ENCODE assay signal across 11 cellular contexts in genomic region chr20:1323830-1324597, GRCh38. TPM values are rescaled to one million over a fixed set of nuclear protein-coding genes. Genes with fewer than 3 reads are reported as not detected.
DNase-seq lines count a peak whose midpoint lies in the region; FAIRE-seq and TF ChIP-seq lines count a peak whose summit lies in the region.
"Had no signal": no experiment of that assay in that cellular context is flagged by ENCODE, and none has a peak within 500 bp of the region (broad histone marks: within the 10 kb centered on the region; RNA-seq: fewer than 3 reads in every experiment).

No MANE protein-coding gene starts in this region.

- H2BK5ac ChIP-seq in H1 (ENCODE audit: low read depth, low read length), result no peak overlapping the region

- peak overlapping the region; percentile 80; the same call in 1 of the 2 replicates for H3K4me2 ChIP-seq in KMS-11
- H3K4me2 ChIP-seq in H1 (ENCODE audit: insufficient read depth in 1 of 2, low read depth in 2 of 2, low read length in 2 of 2), result peak overlapping the region in 1 of 2 experiments; percentile 77; a peak in 1 of 4 replicates

- no peaks in the 10 kb centered on the region for H3K4me1 Mint-ChIP-seq in neural crest cell

- no peak overlapping the region for H3K27ac Mint-ChIP-seq in neural crest cell (ENCODE audit: unreplicated experiment)
- H3K27ac Mint-ChIP-seq: WTC11 had no signal

- no peak overlapping the region for H3K14ac ChIP-seq in H1 (ENCODE audit: insufficient read length)

- TF ChIP-seq POLR2A in H1 (IDR thresholded peaks at IDR 0.05; ENCODE audit: control extremely low read depth in 1 of 2, low read depth in 2 of 2, low read length in 2 of 2), result no peak

- no peaks in the 10 kb centered on the region for H3K9me3 Mint-ChIP-seq in neural crest cell
- H3K9me3 Mint-ChIP-seq: WTC11 had no signal

- H3K9me3 ChIP-seq in AG04450 (ENCODE audit: control insufficient read depth, insufficient read depth, low read length) (peaks cover 12% of the 10 kb centered on the region), H1 (ENCODE audit: insufficient read depth in 2 of 2, low read depth in 1 of 2, low read length in 1 of 2) (no peaks in the 10 kb centered on the region)
- H3K9me3 ChIP-seq: Caco-2 had no signal

- H3K27me3 Mint-ChIP-seq in neural crest cell (ENCODE audit: low read depth), result no peaks in the 10 kb centered on the region

- H3K23ac ChIP-seq in H1 (ENCODE audit: insufficient read length), result no peak overlapping the region

- no peak for TF ChIP-seq RAD21 in H1 (IDR thresholded peaks at IDR 0.05 in 1 of 2, conservative IDR thresholded peaks at IDR 0.05 in 1 of 2; ENCODE audit: low read depth in 2 of 2, low read length in 2 of 2)

- no peak overlapping the region for H4K91ac ChIP-seq in H1 (replicated peaks; ENCODE audit: insufficient read length, low read length)

- no peak overlapping the region for H2BK120ac ChIP-seq in H1 (replicated peaks; ENCODE audit: low read depth, low read length)

- DNase-seq in AG04450 (ENCODE audit: low read depth, low spot score), result no peak
- peak in 1 of 2 experiments; percentile 33 for DNase-seq in H1 (ENCODE audit: low read depth in 1 of 2, low spot score in 2 of 2)
- no peak for DNase-seq in neural crest cell (ENCODE audit: low read depth, low spot score)
- DNase-seq in HTR-8/SVneo (ENCODE audit: insufficient read length, low spot score), result no peak
- DNase-seq in NCI-H128 (lab: John Stamatoyannopoulos, UW; ENCODE audit: unreplicated experiment), result no peak
- DNase-seq in activated CD4-positive, alpha-beta T cell treated with anti-CD3 and anti-CD28 coated beads for 4 hours, result no peak
- DNase-seq in GM10248 (ENCODE audit: extremely low spot score), result no peak
- DNase-seq: NK-92 treated with Interleukin-12 subunit alpha and Interleukin-12 subunit beta, amount 100 ng/mL, for 24 hours had no signal

- H3K4me3 ChIP-seq in AG04450 (ENCODE audit: low read depth, low read length), result no peak overlapping the region; the same call in 1 of the 2 replicates
- no peak overlapping the region for H3K4me3 ChIP-seq in KMS-11 (IDR thresholded peaks at IDR 0.05; ENCODE audit: insufficient read depth, low read depth, low read length)
- no peak overlapping the region for H3K4me3 ChIP-seq in H1 (ENCODE audit: extremely low read depth in 1 of 4, insufficient read depth in 2 of 4, low read depth in 3 of 4, low read length in 4 of 4)

- peaks cover 10% of the 10 kb centered on the region for H3K23me2 ChIP-seq in H1 (ENCODE audit: low read depth, low read length)

- H3K4me1 ChIP-seq in KMS-11 (ENCODE audit: low read depth, poor library complexity, severe bottlenecking), result peaks cover 19% of the 10 kb centered on the region
- H3K4me1 ChIP-seq in H1 (replicated peaks in 1 of 4; ENCODE audit: control insufficient read depth in 3 of 4, insufficient read depth in 4 of 4, low read length in 3 of 4), result peaks cover 2 to 13% (median 5%) of the 10 kb centered on the region in 4 experiments; a peak in 6 of 7 replicates

- 83% methylated on average over 12 of the region's 12 CpGs; no CpG with 5 or more reads in 1 of the 2 experiments for WGBS in H1 (ENCODE audit: extremely low coverage in 1 of 2, insufficient coverage in 1 of 2, insufficient read length in 1 of 2, insufficient replicate concordance in 2 of 2, low coverage in 1 of 2, low lambda C conversion rate in 2 of 2, missing lambda C conversion rate in 1 of 2), 2 experiments

- 0 out of 2 replicates have a peak overlapping the region, but pooled peaks have one; percentile 6 for H4K8ac ChIP-seq in H1 (ENCODE audit: extremely low read depth, insufficient read depth, low read length)

- H2BK20ac ChIP-seq in H1 (ENCODE audit: low read length), result no peak overlapping the region

- H3K27me3 ChIP-seq in AG04450 (ENCODE audit: control insufficient read depth, insufficient read depth, low read length) (no peaks in the 10 kb centered on the region), KMS-11 (ENCODE audit: insufficient read depth, low read depth) (no peaks in the 10 kb centered on the region), H1 (replicated peaks in 1 of 4; ENCODE audit: control insufficient read depth in 3 of 4, extremely low read depth in 1 of 4, insufficient read depth in 3 of 4, low read length in 3 of 4) (no peaks in the 10 kb centered on the region)

- peaks cover 27% of the 10 kb centered on the region for H3K79me2 ChIP-seq in KMS-11 (ENCODE audit: insufficient read depth, low read depth)
- peaks cover 18 to 37% of the 10 kb centered on the region in 2 experiments for H3K79me2 ChIP-seq in H1 (ENCODE audit: control insufficient read depth in 1 of 2, insufficient read depth in 2 of 2, low read length in 2 of 2)

- no peak overlapping the region for H3K18ac ChIP-seq in H1 (ENCODE audit: extremely low read depth, low read length)

- no peak for TF ChIP-seq EP300 in H1 (IDR thresholded peaks at IDR 0.05; ENCODE audit: borderline replicate concordance in 1 of 2, low read depth in 2 of 2, low read length in 2 of 2)

- H2AK5ac ChIP-seq in H1 (ENCODE audit: low read depth, low read length), result no peak overlapping the region; the same call in 1 of the 2 replicates

- H2BK15ac ChIP-seq in H1 (ENCODE audit: low read length), result no peak overlapping the region

- no peaks in the 10 kb centered on the region for H4K20me1 ChIP-seq in KMS-11 (ENCODE audit: insufficient read depth)
- H4K20me1 ChIP-seq in H1 (replicated peaks in 1 of 2; ENCODE audit: control insufficient read depth in 1 of 2, insufficient read depth in 2 of 2, low read length in 2 of 2), result peaks cover 4 to 21% of the 10 kb centered on the region in 2 experiments

- H3K36me3 Mint-ChIP-seq in neural crest cell (ENCODE audit: low read depth), result no peaks in the 10 kb centered on the region
- H3K36me3 Mint-ChIP-seq: WTC11 had no signal

- H2AFZ ChIP-seq in KMS-11 (ENCODE audit: low read depth) (no peak overlapping the region), H1 (ENCODE audit: low read length) (no peak overlapping the region)

- H3K79me1 ChIP-seq in H1 (ENCODE audit: low read depth, low read length), result peaks cover 20% of the 10 kb centered on the region

- FAIRE-seq in H1 (lab: Jason Lieb, UNC) (no peak), HTR-8/SVneo (lab: Jason Lieb, UNC) (no peak)

- H3K36me3 ChIP-seq in KMS-11 (ENCODE audit: insufficient read depth), result no peaks in the 10 kb centered on the region
- H3K36me3 ChIP-seq in H1 (ENCODE audit: control insufficient read depth in 2 of 4, insufficient read depth in 4 of 4, low read length in 3 of 4), result 0 out of 8 replicates have a peak, but pooled peaks cover 0 to 3% (median 0%) of the 10 kb centered on the region in 4 experiments

- POLR2A ChIA-PET in AG04450 (lab: Yijun Ruan, JAX), result no interaction called here
- POLR2A ChIA-PET in H1 (lab: Charles Lee; ENCODE audit: partially characterized antibody), result interaction anchor here (0.6 to 6.5 kb wide), 6 partner anchors 20 to 67 kb away, joined by 3 to 34 read pairs (median 5); no protein-coding TSS in a partner anchor
- POLR2A ChIA-PET in GM10248 (lab: Yijun Ruan, JAX), result no interaction called here

- no peak overlapping the region; the same call in 1 of the 2 replicates for H2BK12ac ChIP-seq in H1 (ENCODE audit: low read depth, low read length)

- no peak overlapping the region for H3K4ac ChIP-seq in H1 (replicated peaks; ENCODE audit: insufficient read length, low read depth, low read length)

- CTCF ChIA-PET in AG04450 (lab: Charles Lee), result interaction anchor here (1.0 kb wide), 1 partner anchor 73 kb away, joined by 3 read pairs; no protein-coding TSS in a partner anchor
- CTCF ChIA-PET in H1 (lab: Charles Lee; ENCODE audit: partially characterized antibody), result interaction anchor here (0.7 to 3.6 kb wide), 5 partner anchors 12 to 143 kb away, joined by 3 to 28 read pairs (median 3); no protein-coding TSS in a partner anchor
- CTCF ChIA-PET in GM10248 (lab: Yijun Ruan, JAX), result interaction anchor here (0.8 to 2.2 kb wide), 5 partner anchors 11 to 143 kb away, joined by 3 to 10 read pairs (median 4); partner anchors contain the start of gene NSFL1C

- H4K5ac ChIP-seq in H1 (ENCODE audit: insufficient read length, low read depth, low read length), result no peak overlapping the region

- H3K27ac ChIP-seq in AG04450 (ENCODE audit: low read depth, low read length), result peak overlapping the region; percentile 100
- no peak overlapping the region for H3K27ac ChIP-seq in KMS-11
- no peak overlapping the region for H3K27ac ChIP-seq in H1 (ENCODE audit: low read depth, low read length)

- TF ChIP-seq CTCF in AG04450 (IDR thresholded peaks at IDR 0.05; ENCODE audit: low read depth, low read length), result no peak
- TF ChIP-seq CTCF in KMS-11 (conservative IDR thresholded peaks at IDR 0.05; ENCODE audit: low read depth, low read length), result no peak
- no peak for TF ChIP-seq CTCF in H1 (IDR thresholded peaks at IDR 0.05; ENCODE audit: control extremely low read depth in 1 of 3, insufficient read depth in 1 of 3, low read depth in 1 of 3, low read length in 3 of 3)
- no peak for TF ChIP-seq CTCF in neural crest cell (conservative IDR thresholded peaks at IDR 0.05)
- no peak for TF ChIP-seq CTCF in GM10248 (IDR thresholded peaks at IDR 0.05; ENCODE audit: control extremely low read depth, extremely low read depth, low read depth, missing control alignments)

- no peak overlapping the region for H3K9ac ChIP-seq in KMS-11
- no peak overlapping the region for H3K9ac ChIP-seq in H1 (replicated peaks in 1 of 4; ENCODE audit: extremely low read depth in 1 of 4, low read depth in 3 of 4, low read length in 3 of 4)

- no peak overlapping the region for H3K56ac ChIP-seq in H1 (replicated peaks; ENCODE audit: insufficient read length, low read depth, low read length)

- peak overlapping the region; percentile 69 for H3K4me3 Mint-ChIP-seq in neural crest cell
- H3K4me3 Mint-ChIP-seq: WTC11 had no signal

RNA-seq across cellular contexts. Expression of gene SDCBP2, which starts 4.9 kb away (rescaled TPM):
- polyA plus RNA-seq in AG04450 (2011; rRNA removed) (2.0 and 2.1 TPM in 2 replicates), H1 (2011; rRNA removed) (5.9 and 6.7 TPM in 2 replicates)
- polyA minus RNA-seq in AG04450 (2011; rRNA and poly(A)+ RNA removed), result 0.48 and 0.55 TPM in 2 replicates
- total RNA-seq in H1 (2021; fragmentation: NEBNext Ultra II Directional; extraction: Animal tissue kit (Norgen Biotek cat#: 25700)), result 3.6 and 4.2 TPM in 2 replicates
- polyA plus RNA-seq in H1 (2011; cell fraction: cytosol; rRNA removed), result 7.0 TPM
- 5.8 TPM for polyA plus RNA-seq in H1 (2011; cell fraction: nucleus; rRNA removed)
- polyA plus RNA-seq in H1 (2012, experiment 1 of 2), result 3.0 to 6.0 TPM (median 5.0 TPM) in 4 replicates
- 3.0 TPM for polyA plus RNA-seq in H1 (2012, experiment 2 of 2)
- 3.0 TPM for polyA plus RNA-seq in H1 (2013, experiment 1 of 2)
- polyA plus RNA-seq in H1 (2013, experiment 2 of 2), result 2.9 TPM
- 1.4 and 1.5 TPM in 2 replicates for polyA minus RNA-seq in H1 (2011; rRNA and poly(A)+ RNA removed)
- polyA minus RNA-seq in H1 (2011; cell fraction: cytosol; rRNA and poly(A)+ RNA removed), result 2.7 TPM
- polyA minus RNA-seq in H1 (2011; cell fraction: nucleus; rRNA and poly(A)+ RNA removed), result 1.1 TPM
- total RNA-seq in neural crest cell, result 1.6 and 2.4 TPM in 2 replicates

RNA-seq across cellular contexts. Expression of gene SNPH, which starts 57.9 kb away (rescaled TPM):
- 1.5 and 2.6 TPM in 2 replicates for polyA plus RNA-seq in AG04450 (2011; rRNA removed)
- 2.0 and 3.5 TPM in 2 replicates for polyA minus RNA-seq in AG04450 (2011; rRNA and poly(A)+ RNA removed)
- 4.0 and 4.9 TPM in 2 replicates for total RNA-seq in H1 (2021; fragmentation: NEBNext Ultra II Directional; extraction: Animal tissue kit (Norgen Biotek cat#: 25700))
- polyA plus RNA-seq in H1 (2011; rRNA removed), result 0.98 and 1.5 TPM in 2 replicates
- 1.0 TPM for polyA plus RNA-seq in H1 (2011; cell fraction: cytosol; rRNA removed)
- 2.5 TPM for polyA plus RNA-seq in H1 (2011; cell fraction: nucleus; rRNA removed)
- 2.0 to 3.4 TPM (median 3.1 TPM) in 4 replicates for polyA plus RNA-seq in H1 (2012, experiment 1 of 2)
- 2.5 TPM for polyA plus RNA-seq in H1 (2012, experiment 2 of 2)
- 1.8 TPM for polyA plus RNA-seq in H1 (2013, experiment 1 of 2)
- polyA plus RNA-seq in H1 (2013, experiment 2 of 2), result 1.7 TPM
- 0.50 and 0.59 TPM in 2 replicates for polyA minus RNA-seq in H1 (2011; rRNA and poly(A)+ RNA removed)
- polyA minus RNA-seq in H1 (2011; cell fraction: cytosol; rRNA and poly(A)+ RNA removed), result 1.2 TPM
- polyA minus RNA-seq in H1 (2011; cell fraction: nucleus; rRNA and poly(A)+ RNA removed), result 2.1 TPM
- 3.0 and 3.3 TPM in 2 replicates for total RNA-seq in neural crest cell
